16 cellular contexts compared by ENCODE assay signal in genomic region chr3:69116897-69117296, GRCh38. TPM values are rescaled to one million over a fixed set of nuclear protein-coding genes. Genes with fewer than 3 reads are reported as not detected.
DNase-seq lines count a peak whose midpoint lies in the region; ATAC-seq, FAIRE-seq and TF ChIP-seq lines count a peak whose summit lies in the region.
"Had no signal": no experiment of that assay in that cellular context is flagged by ENCODE, and none has a peak within 500 bp of the region (broad histone marks: within the 10 kb centered on the region; RNA-seq: fewer than 3 reads in every experiment).

No MANE protein-coding gene starts in this region.

- no peak overlapping the region for H2AFZ ChIP-seq in HepG2 (ENCODE audit: low read length)

- no peak overlapping the region for H3K4me2 ChIP-seq in HepG2 (ENCODE audit: low read depth, low read length)

- CTCF ChIA-PET in HepG2 (lab: Yijun Ruan, JAX; ENCODE audit: low intra/inter-chr PET ratio, low total read pairs), result no interaction called here

- no peak for TF ChIP-seq CTCF in liver (IDR thresholded peaks at IDR 0.05; ENCODE audit: low read depth, low read length, missing input control)
- TF ChIP-seq CTCF in HepG2 (CRISPR knock-in tag; IDR thresholded peaks at IDR 0.05), result no peak
- no peak for TF ChIP-seq CTCF in type B pancreatic cell (conservative IDR thresholded peaks at IDR 0.05)
- no peak for TF ChIP-seq CTCF in GM13977 (IDR thresholded peaks at IDR 0.05; ENCODE audit: extremely low read depth, insufficient read depth, missing control alignments)

- H3K27ac Mint-ChIP-seq in type B pancreatic cell, result no peak overlapping the region
- H3K27ac Mint-ChIP-seq: activated CD4-positive, alpha-beta T cell treated with anti-CD3 and anti-CD28 coated beads for 36 hours; stimulated activated effector memory CD8-positive, alpha-beta T cell treated with anti-CD3 and anti-CD28 coated beads, Interleukin-12 subunit alpha, Interleukin-12 subunit beta, amount 100 ng/mL, for 72 hours had no signal

- DNase-seq in HepG2 (ENCODE audit: low spot score) (no peak), epithelial cell of prostate (ENCODE audit: low read depth, low spot score) (no peak), mucosa of gallbladder (ENCODE audit: low spot score) (peak; percentile 56), type B pancreatic cell (ENCODE audit: extremely low spot score, unreplicated experiment) (no peak), H7 (no peak), GM13977 (ENCODE audit: low spot score) (no peak)
- DNase-seq: activated CD4-positive, alpha-beta T cell treated with anti-CD3 and anti-CD28 coated beads for 36 hours; activated T-cell treated with anti-CD3 and anti-CD28 coated beads, Interleukin-2, amount 50 U/mL, for 4 hours; DMS153; NCI-H2081; stimulated activated CD4-positive, alpha-beta T cell treated with anti-CD3 and anti-CD28 coated beads, Interleukin-4, amount 100 ng/mL, for 1 hour had no signal

- H3K4me1 ChIP-seq in liver (ENCODE audit: control insufficient read depth in 4 of 4, insufficient read depth in 4 of 4, low read length in 3 of 4) (no peaks in the 10 kb centered on the region), HepG2 (ENCODE audit: insufficient read depth, low read length) (no peaks in the 10 kb centered on the region)

- H3K79me2 ChIP-seq in HepG2 (ENCODE audit: insufficient read depth, low read length), result no peaks in the 10 kb centered on the region

- no peaks in the 10 kb centered on the region for H3K9me3 ChIP-seq in liver (ENCODE audit: control insufficient read depth in 4 of 4, low read length in 3 of 4)
- no peaks in the 10 kb centered on the region for H3K9me3 ChIP-seq in HepG2 (ENCODE audit: low read length)

- TF ChIP-seq RAD21 in liver (IDR thresholded peaks at IDR 0.05) (no peak), HepG2 (CRISPR knock-in tag; IDR thresholded peaks at IDR 0.05) (no peak)

- FAIRE-seq in HepG2 (lab: Jason Lieb, UNC), result no peak

- H3K36me3 Mint-ChIP-seq in type B pancreatic cell, result no peaks in the 10 kb centered on the region
- H3K36me3 Mint-ChIP-seq: stimulated activated effector memory CD8-positive, alpha-beta T cell treated with anti-CD3 and anti-CD28 coated beads, Interleukin-12 subunit alpha, Interleukin-12 subunit beta, amount 100 ng/mL, for 72 hours had no signal

- H3K9me3 Mint-ChIP-seq in type B pancreatic cell, result no peaks in the 10 kb centered on the region
- H3K9me3 Mint-ChIP-seq: activated T-cell treated with anti-CD3 and anti-CD28 coated beads, Interleukin-2, amount 50 U/mL, for 4 hours; stimulated activated effector memory CD8-positive, alpha-beta T cell treated with anti-CD3 and anti-CD28 coated beads, Interleukin-12 subunit alpha, Interleukin-12 subunit beta, amount 100 ng/mL, for 72 hours had no signal

- no TSS peak for BruUV-seq in HepG2 (replicated peaks; lab: Mats Ljungman, UMichigan)

- intact Hi-C loops in HepG2 (cut with micrococcal nuclease; ENCODE audit: unreplicated experiment), result no loop called here

- TF ChIP-seq EP300 in HepG2 (IDR thresholded peaks at IDR 0.05; ENCODE audit: low read depth in 2 of 2, low read length in 2 of 2) (no peak), HepG2 (CRISPR knock-in tag; IDR thresholded peaks at IDR 0.05; ENCODE audit: borderline replicate concordance) (no peak)

- H3K27me3 ChIP-seq in liver (ENCODE audit: control insufficient read depth in 4 of 4, insufficient read depth in 4 of 4, low read length in 3 of 4), result no peaks in the 10 kb centered on the region
- peaks cover 0 to 5% of the 10 kb centered on the region in 2 experiments; a peak in 1 of 5 replicates for H3K27me3 ChIP-seq in HepG2 (ENCODE audit: control insufficient read depth in 1 of 2, insufficient read depth in 2 of 2, low read length in 2 of 2)
- H3K27me3 ChIP-seq in H7 (ENCODE audit: control insufficient read depth, insufficient read depth, low read length), result no peaks in the 10 kb centered on the region

- POLR2A ChIA-PET in HepG2 (lab: Yijun Ruan, JAX), result no interaction called here

- no peak for TF ChIP-seq POLR2A in HepG2 (IDR thresholded peaks at IDR 0.05; ENCODE audit: insufficient read depth in 1 of 2, low read depth in 2 of 2, low read length in 2 of 2)

- no peaks in the 10 kb centered on the region for H4K20me1 ChIP-seq in HepG2 (ENCODE audit: insufficient read depth, low read length)

- H3K4me1 Mint-ChIP-seq in type B pancreatic cell (ENCODE audit: unreplicated experiment), result peaks cover 5% of the 10 kb centered on the region
- H3K4me1 Mint-ChIP-seq: stimulated activated effector memory CD8-positive, alpha-beta T cell treated with anti-CD3 and anti-CD28 coated beads, Interleukin-12 subunit alpha, Interleukin-12 subunit beta, amount 100 ng/mL, for 72 hours had no signal

- ATAC-seq in HepG2 (no peak), GM18498 (IDR thresholded peaks at IDR 0.05; ENCODE audit: unreplicated experiment) (no peak)
- ATAC-seq: activated CD4-positive, alpha-beta T cell treated with anti-CD3 and anti-CD28 coated beads for 36 hours; activated T-cell treated with anti-CD3 and anti-CD28 coated beads, Interleukin-2, amount 50 U/mL, for 4 hours; stimulated activated effector memory CD8-positive, alpha-beta T cell treated with anti-CD3 and anti-CD28 coated beads, Interleukin-12 subunit alpha, Interleukin-12 subunit beta, amount 100 ng/mL, for 72 hours had no signal

- in situ Hi-C loops in HepG2 (cut with HindIII; ENCODE audit: extremely low pct_ligation_motif_present, low pct_unique_long_range_greater_than_20kb), result loop anchor here (25.0 kb wide), 1 partner anchor 545 kb away; no protein-coding TSS in a partner anchor
- in situ Hi-C loops in GM13977 (cut with MboI; ENCODE audit: low pct_unique_long_range_greater_than_20kb, low sequenced_read_pairs, unreplicated experiment), result no loop called here

- no peaks in the 10 kb centered on the region for H3K27me3 Mint-ChIP-seq in type B pancreatic cell
- H3K27me3 Mint-ChIP-seq: activated CD4-positive, alpha-beta T cell treated with anti-CD3 and anti-CD28 coated beads for 36 hours had no signal

- H3K9ac ChIP-seq in liver (ENCODE audit: low read depth in 1 of 2, low read length in 2 of 2) (no peak overlapping the region), HepG2 (ENCODE audit: insufficient read depth, low read depth, low read length) (no peak overlapping the region)

- no peak overlapping the region for H3K4me3 ChIP-seq in liver (ENCODE audit: low read depth in 1 of 3, low read length in 3 of 3)
- H3K4me3 ChIP-seq in HepG2 (replicated peaks in 1 of 3; ENCODE audit: insufficient read depth in 1 of 3, low read depth in 2 of 3, low read length in 3 of 3), result no peak overlapping the region
- H3K4me3 ChIP-seq in H7 (ENCODE audit: insufficient read depth, low read depth, low read length), result no peak overlapping the region
- H3K4me3 ChIP-seq: lung had no signal

- 78% methylated on average over 3 of the region's 3 CpGs for WGBS in liver
- 36% methylated on average over 3 of the region's 3 CpGs for WGBS in HepG2 (ENCODE audit: low lambda C conversion rate)

- H3K27ac ChIP-seq in liver (ENCODE audit: low read depth in 1 of 2, low read length in 2 of 2) (no peak overlapping the region), HepG2 (ENCODE audit: extremely low read length, insufficient read depth, low read length) (no peak overlapping the region), epithelial cell of prostate (peak overlapping the region; percentile 19)

- no peaks in the 10 kb centered on the region for H3K36me3 ChIP-seq in liver (ENCODE audit: control insufficient read depth in 4 of 4, insufficient read depth in 3 of 4, low read depth in 1 of 4, low read length in 3 of 4)
- H3K36me3 ChIP-seq in HepG2 (replicated peaks in 1 of 2; ENCODE audit: control insufficient read depth in 1 of 2, insufficient read depth in 2 of 2, low read length in 2 of 2), result no peaks in the 10 kb centered on the region
- no peaks in the 10 kb centered on the region for H3K36me3 ChIP-seq in H7 (replicated peaks; ENCODE audit: control insufficient read depth, insufficient read depth, low read length)

- peak overlapping the region; percentile 18 for H3K4me3 Mint-ChIP-seq in type B pancreatic cell
- H3K4me3 Mint-ChIP-seq: activated CD4-positive, alpha-beta T cell treated with anti-CD3 and anti-CD28 coated beads for 36 hours; activated T-cell treated with anti-CD3 and anti-CD28 coated beads, Interleukin-2, amount 50 U/mL, for 4 hours; stimulated activated effector memory CD8-positive, alpha-beta T cell treated with anti-CD3 and anti-CD28 coated beads, Interleukin-12 subunit alpha, Interleukin-12 subunit beta, amount 100 ng/mL, for 72 hours had no signal

RNA-seq across cellular contexts. Expression of gene LMOD3, which starts 5.5 kb away (rescaled TPM):
- total RNA-seq in liver (not detected), HepG2 (2016; rRNA removed; fragmentation: Illumina TruSeq; extraction: Trizol) (not detected in 2 replicates), mucosa of gallbladder (0.63 TPM), type B pancreatic cell (ENCODE audit: low replicate concordance) (0.12 TPM in 1 of 2 replicates, not detected in the other)
- polyA plus RNA-seq in liver (under 1 TPM; 0.02 to 0.04 TPM), HepG2 (2011; rRNA removed) (not detected in 2 replicates)
- total RNA-seq in HepG2 (2016; cell fraction: cytosol; rRNA removed; fragmentation: Illumina TruSeq; extraction: Trizol; ENCODE audit: low read depth), result not detected in 2 replicates
- not detected in 2 replicates for total RNA-seq in HepG2 (2016; cell fraction: insoluble cytoplasmic fraction; rRNA removed; fragmentation: Illumina TruSeq; extraction: Trizol)
- not detected in 2 replicates for total RNA-seq in HepG2 (2016; cell fraction: membrane; rRNA removed; fragmentation: Illumina TruSeq; extraction: Trizol)
- total RNA-seq in HepG2 (2016; cell fraction: nucleus; rRNA removed; fragmentation: Illumina TruSeq; extraction: Trizol), result not detected in 2 replicates
- polyA plus RNA-seq in HepG2 (2011; cell fraction: cytosol; rRNA removed), result not detected in 2 replicates
- not detected in 2 replicates for polyA plus RNA-seq in HepG2 (2011; cell fraction: nucleus; rRNA removed)
- not detected in 2 replicates for polyA plus RNA-seq in HepG2 (2012)
- polyA plus RNA-seq in HepG2 (2016; cell fraction: cytosol; fragmentation: Illumina TruSeq; extraction: Trizol; ENCODE audit: low read depth), result not detected in 2 replicates
- not detected in 2 replicates for polyA plus RNA-seq in HepG2 (2016; cell fraction: insoluble cytoplasmic fraction; fragmentation: Illumina TruSeq; extraction: Trizol; ENCODE audit: low read depth)
- not detected in 2 replicates for polyA plus RNA-seq in HepG2 (2016; cell fraction: membrane; fragmentation: Illumina TruSeq; extraction: Trizol; ENCODE audit: low read depth)
- polyA plus RNA-seq in HepG2 (2016; cell fraction: nucleus; fragmentation: Illumina TruSeq; extraction: Trizol; ENCODE audit: insufficient read depth, low read depth), result not detected in 2 replicates
- not detected in 2 replicates for polyA minus RNA-seq in HepG2 (2011; rRNA and poly(A)+ RNA removed; ENCODE audit: low replicate concordance)
- not detected in 2 replicates for polyA minus RNA-seq in HepG2 (2011; cell fraction: cytosol; rRNA and poly(A)+ RNA removed)
- not detected in 2 replicates for polyA minus RNA-seq in HepG2 (2011; cell fraction: nucleus; rRNA and poly(A)+ RNA removed)
- not detected in 2 replicates for total RNA-seq in H7 (2014; rRNA removed; shearing (Covaris generic))
- total RNA-seq: activated CD4-positive, alpha-beta T cell treated with anti-CD3 and anti-CD28 coated beads for 36 hours; activated T-cell treated with anti-CD3 and anti-CD28 coated beads, Interleukin-2, amount 50 U/mL, for 4 hours; pulmonary artery endothelial cell had no signal

RNA-seq across cellular contexts. Expression of gene ARL6IP5, which starts 32.2 kb away (rescaled TPM):
- total RNA-seq in liver (10 to 100 TPM; 28.7 to 38.9 TPM), HepG2 (2016; rRNA removed; fragmentation: Illumina TruSeq; extraction: Trizol) (19.6 and 29.6 TPM in 2 replicates), mucosa of gallbladder (125 TPM), type B pancreatic cell (ENCODE audit: low replicate concordance) (38.5 and 49.2 TPM in 2 replicates)
- polyA plus RNA-seq in liver (10 to 100 TPM; 25.1 to 46.0 TPM), HepG2 (2011; rRNA removed) (18.2 and 23.7 TPM in 2 replicates)
- 3.6 and 4.9 TPM in 2 replicates for total RNA-seq in HepG2 (2016; cell fraction: cytosol; rRNA removed; fragmentation: Illumina TruSeq; extraction: Trizol; ENCODE audit: low read depth)
- total RNA-seq in HepG2 (2016; cell fraction: insoluble cytoplasmic fraction; rRNA removed; fragmentation: Illumina TruSeq; extraction: Trizol), result 18.9 and 31.3 TPM in 2 replicates
- total RNA-seq in HepG2 (2016; cell fraction: membrane; rRNA removed; fragmentation: Illumina TruSeq; extraction: Trizol), result 8.4 and 10.4 TPM in 2 replicates
- total RNA-seq in HepG2 (2016; cell fraction: nucleus; rRNA removed; fragmentation: Illumina TruSeq; extraction: Trizol), result 29.7 and 31.9 TPM in 2 replicates
- polyA plus RNA-seq in HepG2 (2011; cell fraction: cytosol; rRNA removed), result 19.8 and 24.3 TPM in 2 replicates
- 5.3 and 5.8 TPM in 2 replicates for polyA plus RNA-seq in HepG2 (2011; cell fraction: nucleus; rRNA removed)
- polyA plus RNA-seq in HepG2 (2012), result 20.4 and 23.4 TPM in 2 replicates
- 4.6 and 4.8 TPM in 2 replicates for polyA plus RNA-seq in HepG2 (2016; cell fraction: cytosol; fragmentation: Illumina TruSeq; extraction: Trizol; ENCODE audit: low read depth)
- polyA plus RNA-seq in HepG2 (2016; cell fraction: insoluble cytoplasmic fraction; fragmentation: Illumina TruSeq; extraction: Trizol; ENCODE audit: low read depth), result 24.7 and 26.0 TPM in 2 replicates
- polyA plus RNA-seq in HepG2 (2016; cell fraction: membrane; fragmentation: Illumina TruSeq; extraction: Trizol; ENCODE audit: low read depth), result 8.4 and 8.6 TPM in 2 replicates
- 49.7 and 53.4 TPM in 2 replicates for polyA plus RNA-seq in HepG2 (2016; cell fraction: nucleus; fragmentation: Illumina TruSeq; extraction: Trizol; ENCODE audit: insufficient read depth, low read depth)
- polyA minus RNA-seq in HepG2 (2011; rRNA and poly(A)+ RNA removed; ENCODE audit: low replicate concordance), result 42.0 and 74.8 TPM in 2 replicates
- 12.3 and 16.8 TPM in 2 replicates for polyA minus RNA-seq in HepG2 (2011; cell fraction: cytosol; rRNA and poly(A)+ RNA removed)
- 6.6 and 8.3 TPM in 2 replicates for polyA minus RNA-seq in HepG2 (2011; cell fraction: nucleus; rRNA and poly(A)+ RNA removed)
- 19.0 and 20.9 TPM in 2 replicates for total RNA-seq in H7 (2014; rRNA removed; shearing (Covaris generic))

RNA-seq across cellular contexts. Expression of gene UBA3, which starts 36.7 kb away (rescaled TPM):
- total RNA-seq in liver, result 10 to 100 TPM; 32.3 to 34.4 TPM
- 10 to 100 TPM; 13.1 to 20.5 TPM for polyA plus RNA-seq in liver
- 49.0 and 62.8 TPM in 2 replicates for total RNA-seq in HepG2 (2016; rRNA removed; fragmentation: Illumina TruSeq; extraction: Trizol)
- 4.9 and 6.2 TPM in 2 replicates for total RNA-seq in HepG2 (2016; cell fraction: cytosol; rRNA removed; fragmentation: Illumina TruSeq; extraction: Trizol; ENCODE audit: low read depth)
- total RNA-seq in HepG2 (2016; cell fraction: insoluble cytoplasmic fraction; rRNA removed; fragmentation: Illumina TruSeq; extraction: Trizol), result 48.7 and 69.6 TPM in 2 replicates
- total RNA-seq in HepG2 (2016; cell fraction: membrane; rRNA removed; fragmentation: Illumina TruSeq; extraction: Trizol), result 11.4 and 13.5 TPM in 2 replicates
- 60.4 and 60.5 TPM in 2 replicates for total RNA-seq in HepG2 (2016; cell fraction: nucleus; rRNA removed; fragmentation: Illumina TruSeq; extraction: Trizol)
- polyA plus RNA-seq in HepG2 (2011; rRNA removed), result 34.6 and 40.7 TPM in 2 replicates
- 14.1 and 18.7 TPM in 2 replicates for polyA plus RNA-seq in HepG2 (2011; cell fraction: cytosol; rRNA removed)
- 57.0 and 57.3 TPM in 2 replicates for polyA plus RNA-seq in HepG2 (2011; cell fraction: nucleus; rRNA removed)
- 23.3 and 28.5 TPM in 2 replicates for polyA plus RNA-seq in HepG2 (2012)
- 2.9 and 3.8 TPM in 2 replicates for polyA plus RNA-seq in HepG2 (2016; cell fraction: cytosol; fragmentation: Illumina TruSeq; extraction: Trizol; ENCODE audit: low read depth)
- polyA plus RNA-seq in HepG2 (2016; cell fraction: insoluble cytoplasmic fraction; fragmentation: Illumina TruSeq; extraction: Trizol; ENCODE audit: low read depth), result 51.8 and 55.2 TPM in 2 replicates
- polyA plus RNA-seq in HepG2 (2016; cell fraction: membrane; fragmentation: Illumina TruSeq; extraction: Trizol; ENCODE audit: low read depth), result 7.6 and 8.1 TPM in 2 replicates
- 87.4 and 95.0 TPM in 2 replicates for polyA plus RNA-seq in HepG2 (2016; cell fraction: nucleus; fragmentation: Illumina TruSeq; extraction: Trizol; ENCODE audit: insufficient read depth, low read depth)
- polyA minus RNA-seq in HepG2 (2011; rRNA and poly(A)+ RNA removed; ENCODE audit: low replicate concordance), result 12.6 and 13.2 TPM in 2 replicates
- 14.4 and 16.7 TPM in 2 replicates for polyA minus RNA-seq in HepG2 (2011; cell fraction: cytosol; rRNA and poly(A)+ RNA removed)
- 87.9 and 89.9 TPM in 2 replicates for polyA minus RNA-seq in HepG2 (2011; cell fraction: nucleus; rRNA and poly(A)+ RNA removed)
- 59.1 TPM for total RNA-seq in mucosa of gallbladder
- total RNA-seq in type B pancreatic cell (ENCODE audit: low replicate concordance), result 55.4 and 68.5 TPM in 2 replicates
- total RNA-seq in H7 (2014; rRNA removed; shearing (Covaris generic)), result 81.2 and 94.7 TPM in 2 replicates
